Comparison of ENCODE assay signal across 8 cellular contexts in the genomic region with DNA sequence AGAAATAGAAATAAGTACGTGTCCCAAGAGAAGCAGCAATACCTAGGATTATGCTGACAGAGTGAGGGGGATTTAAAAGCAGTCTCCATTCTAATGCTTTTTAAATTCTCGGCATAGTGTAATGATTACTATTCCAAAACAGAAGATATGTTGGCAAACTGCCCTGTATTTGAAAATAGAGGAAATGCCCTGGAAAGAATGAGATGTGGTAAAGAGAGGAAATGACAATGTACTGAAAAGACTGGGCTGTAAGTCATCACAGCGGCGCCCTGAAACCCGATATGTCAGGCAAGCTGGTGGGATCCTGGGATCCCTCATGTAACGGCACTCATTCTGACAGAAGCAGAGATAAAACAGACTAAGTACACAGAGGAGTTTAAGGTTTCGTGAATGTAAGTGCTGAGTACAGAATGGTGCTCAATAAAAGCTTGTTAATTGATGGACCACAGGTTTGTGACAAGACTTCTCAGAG.
A peak's percentile ranks its signal among the peaks of the same experiment; 100 is the strongest.
DNase-seq lines count a peak whose midpoint lies in the region; ATAC-seq and TF ChIP-seq lines count a peak whose summit lies in the region.

No MANE protein-coding gene starts in this region.

- H3K27ac ChIP-seq in HEK293 (ENCODE audit: extremely low read depth, low read depth, low read length), result no peak overlapping the region
- H3K27ac ChIP-seq in testis, result no peak overlapping the region
- no peak overlapping the region for H3K27ac ChIP-seq in WERI-Rb-1

- no peak for ATAC-seq in GM21423 (IDR thresholded peaks at IDR 0.05; ENCODE audit: unreplicated experiment)
- no peak for ATAC-seq in GM21515 (IDR thresholded peaks at IDR 0.05; ENCODE audit: unreplicated experiment)

- H3K27me3 ChIP-seq in testis (no peaks in the 10 kb centered on the region), WERI-Rb-1 (ENCODE audit: insufficient read depth, low read depth, severe bottlenecking) (no peaks in the 10 kb centered on the region)

- intact Hi-C loops in cardiac septum (cut with DNase I) (loop anchor here (2.0 to 5.0 kb wide), 2 partner anchors 88 to 112 kb away; no protein-coding TSS in a partner anchor), testis (cut with DNase I; ENCODE audit: low total_unique reads) (no loop called here)

- no peak for TF ChIP-seq CTCF in AG10803 (conservative IDR thresholded peaks at IDR 0.05; ENCODE audit: low read length)
- TF ChIP-seq CTCF in HEK293 (tag by site-specific recombination; IDR thresholded peaks at IDR 0.05), result no peak
- no peak for TF ChIP-seq CTCF in testis (IDR thresholded peaks at IDR 0.05)
- no peak for TF ChIP-seq CTCF in WERI-Rb-1 (IDR thresholded peaks at IDR 0.05; ENCODE audit: low read depth, low read length)

- H3K36me3 ChIP-seq in HEK293 (ENCODE audit: control insufficient read depth in 2 of 2, insufficient read depth in 1 of 2, low read length in 2 of 2), result no peaks in the 10 kb centered on the region
- H3K36me3 ChIP-seq in testis (ENCODE audit: low read depth, missing control alignments), result no peaks in the 10 kb centered on the region
- H3K36me3 ChIP-seq in WERI-Rb-1, result no peaks in the 10 kb centered on the region

- H3K9me3 ChIP-seq in HEK293 (ENCODE audit: control insufficient read depth, insufficient read depth, low read depth, low read length) (no peaks in the 10 kb centered on the region), testis (no peaks in the 10 kb centered on the region), WERI-Rb-1 (ENCODE audit: severe bottlenecking) (no peaks in the 10 kb centered on the region)

- TF ChIP-seq POLR2A in testis (IDR thresholded peaks at IDR 0.05), result no peak

- H3K4me1 ChIP-seq in HEK293 (ENCODE audit: control insufficient read depth, insufficient read depth, low read length), result no peaks in the 10 kb centered on the region
- no peaks in the 10 kb centered on the region for H3K4me1 ChIP-seq in testis

- CTCF ChIA-PET in HEK293 (lab: Yijun Ruan, JAX), result no interaction called here

- DNase-seq in AG10803 (ENCODE audit: low read depth), result peak; percentile 93
- DNase-seq in SW480 (ENCODE audit: low spot score), result peak; percentile 12
- DNase-seq in cardiac septum (ENCODE audit: low spot score), result peak; percentile 80
- DNase-seq in testis, result peak; percentile 18
- DNase-seq in WERI-Rb-1, result no peak

- POLR2A ChIA-PET in HEK293 (lab: Yijun Ruan, JAX), result no interaction called here

- H3K4me3 ChIP-seq in AG10803 (ENCODE audit: low read length), result no peak overlapping the region
- no peak overlapping the region for H3K4me3 ChIP-seq in HEK293 (ENCODE audit: low read depth, low read length)
- H3K4me3 ChIP-seq in testis, result no peak overlapping the region
- no peak overlapping the region for H3K4me3 ChIP-seq in WERI-Rb-1 (ENCODE audit: low read depth, low read length)

- WGBS in testis, 2 donors, result 33 to 40% methylated on average over 7 of the region's 7 CpGs

TF ChIP-seq in HEK293, 187 proteins besides CTCF, POLR2A, EP300 and RAD21 (continues in another document):
- no peak for TF ChIP-seq ZNF394 (tag by site-specific recombination; IDR thresholded peaks at IDR 0.05; ENCODE audit: borderline replicate concordance)
- TF ChIP-seq OSR2 (tag by site-specific recombination; IDR thresholded peaks at IDR 0.05), result peak; percentile 69
- TF ChIP-seq ZNF610 (tag by site-specific recombination; IDR thresholded peaks at IDR 0.05; ENCODE audit: borderline replicate concordance), result 0 out of 2 replicates have a peak, but pooled peaks have one; percentile 20
- TF ChIP-seq, protein P1, sequence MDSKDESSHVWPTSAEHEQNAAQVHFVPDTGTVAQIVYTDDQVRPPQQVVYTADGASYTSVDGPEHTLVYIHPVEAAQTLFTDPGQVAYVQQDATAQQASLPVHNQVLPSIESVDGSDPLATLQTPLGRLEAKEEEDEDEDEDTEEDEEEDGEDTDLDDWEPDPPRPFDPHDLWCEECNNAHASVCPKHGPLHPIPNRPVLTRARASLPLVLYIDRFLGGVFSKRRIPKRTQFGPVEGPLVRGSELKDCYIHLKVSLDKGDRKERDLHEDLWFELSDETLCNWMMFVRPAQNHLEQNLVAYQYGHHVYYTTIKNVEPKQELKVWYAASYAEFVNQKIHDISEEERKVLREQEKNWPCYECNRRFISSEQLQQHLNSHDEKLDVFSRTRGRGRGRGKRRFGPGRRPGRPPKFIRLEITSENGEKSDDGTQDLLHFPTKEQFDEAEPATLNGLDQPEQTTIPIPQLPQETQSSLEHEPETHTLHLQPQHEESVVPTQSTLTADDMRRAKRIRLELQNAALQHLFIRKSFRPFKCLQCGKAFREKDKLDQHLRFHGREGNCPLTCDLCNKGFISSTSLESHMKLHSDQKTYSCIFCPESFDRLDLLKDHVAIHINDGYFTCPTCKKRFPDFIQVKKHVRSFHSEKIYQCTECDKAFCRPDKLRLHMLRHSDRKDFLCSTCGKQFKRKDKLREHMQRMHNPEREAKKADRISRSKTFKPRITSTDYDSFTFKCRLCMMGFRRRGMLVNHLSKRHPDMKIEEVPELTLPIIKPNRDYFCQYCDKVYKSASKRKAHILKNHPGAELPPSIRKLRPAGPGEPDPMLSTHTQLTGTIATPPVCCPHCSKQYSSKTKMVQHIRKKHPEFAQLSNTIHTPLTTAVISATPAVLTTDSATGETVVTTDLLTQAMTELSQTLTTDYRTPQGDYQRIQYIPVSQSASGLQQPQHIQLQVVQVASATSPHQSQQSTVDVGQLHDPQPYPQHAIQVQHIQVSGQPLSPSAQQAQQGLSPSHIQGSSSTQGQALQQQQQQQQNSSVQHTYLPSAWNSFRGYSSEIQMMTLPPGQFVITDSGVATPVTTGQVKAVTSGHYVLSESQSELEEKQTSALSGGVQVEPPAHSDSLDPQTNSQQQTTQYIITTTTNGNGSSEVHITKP (tag by site-specific recombination; IDR thresholded peaks at IDR 0.05), result 0 out of 2 replicates have a peak, but pooled peaks have one; percentile 31
- TF ChIP-seq ZNF600 (tag by site-specific recombination; IDR thresholded peaks at IDR 0.05), result peak; percentile 53; the same call in 1 of the 2 replicates
- no peak for TF ChIP-seq ZNF548 (tag by site-specific recombination; IDR thresholded peaks at IDR 0.05)
- TF ChIP-seq, protein P2, sequence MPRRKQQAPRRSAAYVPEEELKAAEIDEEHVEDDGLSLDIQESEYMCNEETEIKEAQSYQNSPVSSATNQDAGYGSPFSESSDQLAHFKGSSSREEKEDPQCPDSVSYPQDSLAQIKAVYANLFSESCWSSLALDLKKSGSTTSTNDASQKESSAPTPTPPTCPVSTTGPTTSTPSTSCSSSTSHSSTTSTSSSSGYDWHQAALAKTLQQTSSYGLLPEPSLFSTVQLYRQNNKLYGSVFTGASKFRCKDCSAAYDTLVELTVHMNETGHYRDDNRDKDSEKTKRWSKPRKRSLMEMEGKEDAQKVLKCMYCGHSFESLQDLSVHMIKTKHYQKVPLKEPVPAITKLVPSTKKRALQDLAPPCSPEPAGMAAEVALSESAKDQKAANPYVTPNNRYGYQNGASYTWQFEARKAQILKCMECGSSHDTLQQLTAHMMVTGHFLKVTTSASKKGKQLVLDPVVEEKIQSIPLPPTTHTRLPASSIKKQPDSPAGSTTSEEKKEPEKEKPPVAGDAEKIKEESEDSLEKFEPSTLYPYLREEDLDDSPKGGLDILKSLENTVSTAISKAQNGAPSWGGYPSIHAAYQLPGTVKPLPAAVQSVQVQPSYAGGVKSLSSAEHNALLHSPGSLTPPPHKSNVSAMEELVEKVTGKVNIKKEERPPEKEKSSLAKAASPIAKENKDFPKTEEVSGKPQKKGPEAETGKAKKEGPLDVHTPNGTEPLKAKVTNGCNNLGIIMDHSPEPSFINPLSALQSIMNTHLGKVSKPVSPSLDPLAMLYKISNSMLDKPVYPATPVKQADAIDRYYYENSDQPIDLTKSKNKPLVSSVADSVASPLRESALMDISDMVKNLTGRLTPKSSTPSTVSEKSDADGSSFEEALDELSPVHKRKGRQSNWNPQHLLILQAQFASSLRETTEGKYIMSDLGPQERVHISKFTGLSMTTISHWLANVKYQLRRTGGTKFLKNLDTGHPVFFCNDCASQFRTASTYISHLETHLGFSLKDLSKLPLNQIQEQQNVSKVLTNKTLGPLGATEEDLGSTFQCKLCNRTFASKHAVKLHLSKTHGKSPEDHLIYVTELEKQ (tag by site-specific recombination; IDR thresholded peaks at IDR 0.05; ENCODE audit: borderline replicate concordance), result peak; percentile 54; the same call in 1 of the 2 replicates
- TF ChIP-seq, protein P3, sequence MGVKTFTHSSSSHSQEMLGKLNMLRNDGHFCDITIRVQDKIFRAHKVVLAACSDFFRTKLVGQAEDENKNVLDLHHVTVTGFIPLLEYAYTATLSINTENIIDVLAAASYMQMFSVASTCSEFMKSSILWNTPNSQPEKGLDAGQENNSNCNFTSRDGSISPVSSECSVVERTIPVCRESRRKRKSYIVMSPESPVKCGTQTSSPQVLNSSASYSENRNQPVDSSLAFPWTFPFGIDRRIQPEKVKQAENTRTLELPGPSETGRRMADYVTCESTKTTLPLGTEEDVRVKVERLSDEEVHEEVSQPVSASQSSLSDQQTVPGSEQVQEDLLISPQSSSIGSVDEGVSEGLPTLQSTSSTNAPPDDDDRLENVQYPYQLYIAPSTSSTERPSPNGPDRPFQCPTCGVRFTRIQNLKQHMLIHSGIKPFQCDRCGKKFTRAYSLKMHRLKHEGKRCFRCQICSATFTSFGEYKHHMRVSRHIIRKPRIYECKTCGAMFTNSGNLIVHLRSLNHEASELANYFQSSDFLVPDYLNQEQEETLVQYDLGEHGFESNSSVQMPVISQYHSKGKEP (tag by site-specific recombination; IDR thresholded peaks at IDR 0.05), result no peak
- TF ChIP-seq PRDM6 (tag by site-specific recombination; IDR thresholded peaks at IDR 0.05), result no peak; the same call in 1 of the 2 replicates
